In the genomic region with DNA sequence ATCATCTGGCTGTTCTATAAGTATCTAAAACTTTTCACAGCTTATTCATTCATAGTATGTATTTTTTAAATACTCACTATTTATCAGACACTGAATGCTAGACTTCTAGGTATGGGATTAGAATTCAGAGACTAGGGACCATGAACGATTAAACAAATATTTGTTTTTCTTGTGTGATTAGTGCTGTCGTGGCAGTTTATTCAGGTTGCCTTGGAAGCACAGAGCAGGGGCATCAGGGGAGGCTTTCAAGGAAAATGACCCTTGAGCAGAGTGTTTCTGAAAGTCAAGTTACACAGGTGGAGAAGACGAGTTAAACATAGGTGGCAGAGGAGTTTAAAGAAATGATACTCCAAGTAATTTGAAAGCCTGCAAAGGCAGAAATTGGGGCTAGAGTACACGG, we compare ENCODE assay signal across 1 cellular context.
TF ChIP-seq lines count a peak whose summit lies in the region.

No MANE protein-coding gene starts in this region.

TF ChIP-seq in GM12878, 131 proteins besides CTCF, POLR2A, EP300 and RAD21 (continued from another document):
- TF ChIP-seq, protein P1, sequence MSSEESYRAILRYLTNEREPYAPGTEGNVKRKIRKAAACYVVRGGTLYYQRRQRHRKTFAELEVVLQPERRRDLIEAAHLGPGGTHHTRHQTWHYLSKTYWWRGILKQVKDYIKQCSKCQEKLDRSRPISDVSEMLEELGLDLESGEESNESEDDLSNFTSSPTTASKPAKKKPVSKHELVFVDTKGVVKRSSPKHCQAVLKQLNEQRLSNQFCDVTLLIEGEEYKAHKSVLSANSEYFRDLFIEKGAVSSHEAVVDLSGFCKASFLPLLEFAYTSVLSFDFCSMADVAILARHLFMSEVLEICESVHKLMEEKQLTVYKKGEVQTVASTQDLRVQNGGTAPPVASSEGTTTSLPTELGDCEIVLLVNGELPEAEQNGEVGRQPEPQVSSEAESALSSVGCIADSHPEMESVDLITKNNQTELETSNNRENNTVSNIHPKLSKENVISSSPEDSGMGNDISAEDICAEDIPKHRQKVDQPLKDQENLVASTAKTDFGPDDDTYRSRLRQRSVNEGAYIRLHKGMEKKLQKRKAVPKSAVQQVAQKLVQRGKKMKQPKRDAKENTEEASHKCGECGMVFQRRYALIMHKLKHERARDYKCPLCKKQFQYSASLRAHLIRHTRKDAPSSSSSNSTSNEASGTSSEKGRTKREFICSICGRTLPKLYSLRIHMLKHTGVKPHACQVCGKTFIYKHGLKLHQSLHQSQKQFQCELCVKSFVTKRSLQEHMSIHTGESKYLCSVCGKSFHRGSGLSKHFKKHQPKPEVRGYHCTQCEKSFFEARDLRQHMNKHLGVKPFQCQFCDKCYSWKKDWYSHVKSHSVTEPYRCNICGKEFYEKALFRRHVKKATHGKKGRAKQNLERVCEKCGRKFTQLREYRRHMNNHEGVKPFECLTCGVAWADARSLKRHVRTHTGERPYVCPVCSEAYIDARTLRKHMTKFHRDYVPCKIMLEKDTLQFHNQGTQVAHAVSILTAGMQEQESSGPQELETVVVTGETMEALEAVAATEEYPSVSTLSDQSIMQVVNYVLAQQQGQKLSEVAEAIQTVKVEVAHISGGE (CRISPR knock-in tag; IDR thresholded peaks at IDR 0.05): no peak
- TF ChIP-seq SIX5 (IDR thresholded peaks at IDR 0.05; ENCODE audit: low read depth, low read length, severe bottlenecking) (no peak), HDAC2 (IDR thresholded peaks at IDR 0.05) (no peak), ZNF274 (IDR thresholded peaks at IDR 0.05; ENCODE audit: insufficient read depth, insufficient read length) (no peak), TCF7 (IDR thresholded peaks at IDR 0.05; ENCODE audit: borderline replicate concordance) (no peak), MXI1 (IDR thresholded peaks at IDR 0.05; ENCODE audit: low read depth, low read length) (no peak), TARDBP (IDR thresholded peaks at IDR 0.05; ENCODE audit: borderline replicate concordance) (no peak), WRNIP1 (IDR thresholded peaks at IDR 0.05; ENCODE audit: borderline replicate concordance, low read depth, low read length) (no peak), RAD51 (IDR thresholded peaks at IDR 0.05) (no peak), HDGF (IDR thresholded peaks at IDR 0.05) (no peak), ZZZ3 (IDR thresholded peaks at IDR 0.05; ENCODE audit: control insufficient read depth, insufficient read length, low read depth) (no peak), RFX5 (IDR thresholded peaks at IDR 0.05; ENCODE audit: low read depth, low read length) (no peak), CREB1 (IDR thresholded peaks at IDR 0.05; ENCODE audit: low read depth) (no peak), MYC (IDR thresholded peaks at IDR 0.05; ENCODE audit: insufficient read depth, insufficient read length, insufficient replicate concordance, low read length, severe bottlenecking) (no peak)
- TF ChIP-seq, protein P2, sequence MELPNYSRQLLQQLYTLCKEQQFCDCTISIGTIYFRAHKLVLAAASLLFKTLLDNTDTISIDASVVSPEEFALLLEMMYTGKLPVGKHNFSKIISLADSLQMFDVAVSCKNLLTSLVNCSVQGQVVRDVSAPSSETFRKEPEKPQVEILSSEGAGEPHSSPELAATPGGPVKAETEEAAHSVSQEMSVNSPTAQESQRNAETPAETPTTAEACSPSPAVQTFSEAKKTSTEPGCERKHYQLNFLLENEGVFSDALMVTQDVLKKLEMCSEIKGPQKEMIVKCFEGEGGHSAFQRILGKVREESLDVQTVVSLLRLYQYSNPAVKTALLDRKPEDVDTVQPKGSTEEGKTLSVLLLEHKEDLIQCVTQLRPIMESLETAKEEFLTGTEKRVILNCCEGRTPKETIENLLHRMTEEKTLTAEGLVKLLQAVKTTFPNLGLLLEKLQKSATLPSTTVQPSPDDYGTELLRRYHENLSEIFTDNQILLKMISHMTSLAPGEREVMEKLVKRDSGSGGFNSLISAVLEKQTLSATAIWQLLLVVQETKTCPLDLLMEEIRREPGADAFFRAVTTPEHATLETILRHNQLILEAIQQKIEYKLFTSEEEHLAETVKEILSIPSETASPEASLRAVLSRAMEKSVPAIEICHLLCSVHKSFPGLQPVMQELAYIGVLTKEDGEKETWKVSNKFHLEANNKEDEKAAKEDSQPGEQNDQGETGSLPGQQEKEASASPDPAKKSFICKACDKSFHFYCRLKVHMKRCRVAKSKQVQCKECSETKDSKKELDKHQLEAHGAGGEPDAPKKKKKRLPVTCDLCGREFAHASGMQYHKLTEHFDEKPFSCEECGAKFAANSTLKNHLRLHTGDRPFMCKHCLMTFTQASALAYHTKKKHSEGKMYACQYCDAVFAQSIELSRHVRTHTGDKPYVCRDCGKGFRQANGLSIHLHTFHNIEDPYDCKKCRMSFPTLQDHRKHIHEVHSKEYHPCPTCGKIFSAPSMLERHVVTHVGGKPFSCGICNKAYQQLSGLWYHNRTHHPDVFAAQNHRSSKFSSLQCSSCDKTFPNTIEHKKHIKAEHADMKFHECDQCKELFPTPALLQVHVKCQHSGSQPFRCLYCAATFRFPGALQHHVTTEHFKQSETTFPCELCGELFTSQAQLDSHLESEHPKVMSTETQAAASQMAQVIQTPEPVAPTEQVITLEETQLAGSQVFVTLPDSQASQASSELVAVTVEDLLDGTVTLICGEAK (IDR thresholded peaks at IDR 0.05; ENCODE audit: borderline replicate concordance): no peak
- TF ChIP-seq, protein P3, sequence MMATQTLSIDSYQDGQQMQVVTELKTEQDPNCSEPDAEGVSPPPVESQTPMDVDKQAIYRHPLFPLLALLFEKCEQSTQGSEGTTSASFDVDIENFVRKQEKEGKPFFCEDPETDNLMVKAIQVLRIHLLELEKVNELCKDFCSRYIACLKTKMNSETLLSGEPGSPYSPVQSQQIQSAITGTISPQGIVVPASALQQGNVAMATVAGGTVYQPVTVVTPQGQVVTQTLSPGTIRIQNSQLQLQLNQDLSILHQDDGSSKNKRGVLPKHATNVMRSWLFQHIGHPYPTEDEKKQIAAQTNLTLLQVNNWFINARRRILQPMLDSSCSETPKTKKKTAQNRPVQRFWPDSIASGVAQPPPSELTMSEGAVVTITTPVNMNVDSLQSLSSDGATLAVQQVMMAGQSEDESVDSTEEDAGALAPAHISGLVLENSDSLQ (IDR thresholded peaks at IDR 0.05): no peak
- TF ChIP-seq, protein P4, sequence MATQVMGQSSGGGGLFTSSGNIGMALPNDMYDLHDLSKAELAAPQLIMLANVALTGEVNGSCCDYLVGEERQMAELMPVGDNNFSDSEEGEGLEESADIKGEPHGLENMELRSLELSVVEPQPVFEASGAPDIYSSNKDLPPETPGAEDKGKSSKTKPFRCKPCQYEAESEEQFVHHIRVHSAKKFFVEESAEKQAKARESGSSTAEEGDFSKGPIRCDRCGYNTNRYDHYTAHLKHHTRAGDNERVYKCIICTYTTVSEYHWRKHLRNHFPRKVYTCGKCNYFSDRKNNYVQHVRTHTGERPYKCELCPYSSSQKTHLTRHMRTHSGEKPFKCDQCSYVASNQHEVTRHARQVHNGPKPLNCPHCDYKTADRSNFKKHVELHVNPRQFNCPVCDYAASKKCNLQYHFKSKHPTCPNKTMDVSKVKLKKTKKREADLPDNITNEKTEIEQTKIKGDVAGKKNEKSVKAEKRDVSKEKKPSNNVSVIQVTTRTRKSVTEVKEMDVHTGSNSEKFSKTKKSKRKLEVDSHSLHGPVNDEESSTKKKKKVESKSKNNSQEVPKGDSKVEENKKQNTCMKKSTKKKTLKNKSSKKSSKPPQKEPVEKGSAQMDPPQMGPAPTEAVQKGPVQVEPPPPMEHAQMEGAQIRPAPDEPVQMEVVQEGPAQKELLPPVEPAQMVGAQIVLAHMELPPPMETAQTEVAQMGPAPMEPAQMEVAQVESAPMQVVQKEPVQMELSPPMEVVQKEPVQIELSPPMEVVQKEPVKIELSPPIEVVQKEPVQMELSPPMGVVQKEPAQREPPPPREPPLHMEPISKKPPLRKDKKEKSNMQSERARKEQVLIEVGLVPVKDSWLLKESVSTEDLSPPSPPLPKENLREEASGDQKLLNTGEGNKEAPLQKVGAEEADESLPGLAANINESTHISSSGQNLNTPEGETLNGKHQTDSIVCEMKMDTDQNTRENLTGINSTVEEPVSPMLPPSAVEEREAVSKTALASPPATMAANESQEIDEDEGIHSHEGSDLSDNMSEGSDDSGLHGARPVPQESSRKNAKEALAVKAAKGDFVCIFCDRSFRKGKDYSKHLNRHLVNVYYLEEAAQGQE (IDR thresholded peaks at IDR 0.05; ENCODE audit: low read depth, low read length): no peak
